ENCODE assay signal across 8 cellular contexts in the genomic region with DNA sequence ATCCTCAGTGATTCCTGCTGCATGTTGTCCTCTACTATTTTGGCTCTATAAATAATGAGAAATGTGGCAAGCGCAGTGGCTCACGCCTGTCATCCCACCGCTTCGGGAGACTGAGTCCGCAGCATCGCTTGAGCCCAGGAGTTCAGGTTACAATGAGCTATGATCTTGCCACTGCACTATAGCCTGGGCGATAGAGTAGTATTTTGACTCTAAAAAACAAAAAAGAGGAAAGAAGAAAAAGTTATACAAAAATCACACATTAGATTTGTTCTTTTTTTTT. TPM values are rescaled to one million over a fixed set of nuclear protein-coding genes. Genes with fewer than 3 reads are reported as not detected.
DNase-seq lines count a peak whose midpoint lies in the region; ATAC-seq and TF ChIP-seq lines count a peak whose summit lies in the region.

No MANE protein-coding gene starts in this region.

- H3K4me1 ChIP-seq in HAP-1, result peaks cover 10% of the 10 kb centered on the region

- peaks cover 11% of the 10 kb centered on the region for H3K36me3 Mint-ChIP-seq in WTC11
- H3K36me3 Mint-ChIP-seq in glutamatergic neuron (ENCODE audit: unreplicated experiment), result no peaks in the 10 kb centered on the region

- H3K4me1 Mint-ChIP-seq in WTC11 (peaks cover 35% of the 10 kb centered on the region), glutamatergic neuron (ENCODE audit: low read depth, unreplicated experiment) (peaks cover 16% of the 10 kb centered on the region)

- H3K27me3 ChIP-seq in HAP-1 (ENCODE audit: low read depth), result no peaks in the 10 kb centered on the region

- POLR2A ChIA-PET in WTC11 (lab: Charles Lee), result interaction anchor here (0.6 to 1.7 kb wide), 4 partner anchors 18 to 948 kb away, joined by 3 to 8 read pairs (median 6); a partner anchor contains a TSS

- TF ChIP-seq CTCF in WTC11 (IDR thresholded peaks at IDR 0.05) (no peak), glutamatergic neuron (IDR thresholded peaks at IDR 0.05; ENCODE audit: partially characterized antibody, unreplicated experiment) (no peak)

- peak overlapping the region; percentile 52 to 91 (median 81) for H3K27ac ChIP-seq in skin epidermis

- H3K27me3 Mint-ChIP-seq in WTC11 (ENCODE audit: low read depth) (no peaks in the 10 kb centered on the region), glutamatergic neuron (ENCODE audit: unreplicated experiment) (peaks cover 4% of the 10 kb centered on the region)

- in situ Hi-C loops in HAP-1 (cut with MboI; ENCODE audit: low sequenced_read_pairs) (no loop called here), G401 (cut with HindIII; ENCODE audit: low sequenced_read_pairs) (no loop called here)

- no peak for ATAC-seq in WTC11
- no peak for ATAC-seq in GM19455 (IDR thresholded peaks at IDR 0.05; ENCODE audit: unreplicated experiment)

- H3K9me3 Mint-ChIP-seq in WTC11 (peaks cover 14% of the 10 kb centered on the region), glutamatergic neuron (ENCODE audit: unreplicated experiment) (peaks cover 5% of the 10 kb centered on the region)

- CTCF ChIA-PET in WTC11 (lab: Charles Lee), result interaction anchor here (1.1 to 2.6 kb wide), 8 partner anchors 18 to 56 kb away, joined by 3 to 29 read pairs (median 16); a partner anchor contains a TSS

- no peaks in the 10 kb centered on the region for H3K9me3 ChIP-seq in HAP-1

- H3K36me3 ChIP-seq in HAP-1 (replicated peaks), result peaks cover 14% of the 10 kb centered on the region

- DNase-seq in HAP-1 (ENCODE audit: low spot score in 2 of 2), result no peak
- DNase-seq in WTC11 (ENCODE audit: low spot score), result no peak
- no peak for DNase-seq in glutamatergic neuron
- no peak for DNase-seq in iPS-NIHi7 (ENCODE audit: extremely low spot score)
- no peak for DNase-seq in G401 (ENCODE audit: low spot score)
- no peak for DNase-seq in NCI-H1694 treated with DMSO at 0.1 percent for 48 hours (lab: John Stamatoyannopoulos, UW)

- H3K4me3 ChIP-seq in HAP-1 (peak overlapping the region; percentile 86), skin epidermis (peak overlapping the region; percentile 67 to 88 (median 80))

- peak overlapping the region; percentile 98 for H3K27ac Mint-ChIP-seq in WTC11
- H3K27ac Mint-ChIP-seq in glutamatergic neuron (ENCODE audit: unreplicated experiment), result peak overlapping the region; percentile 0

- H3K4me3 Mint-ChIP-seq in WTC11 (peak overlapping the region; percentile 99), glutamatergic neuron (ENCODE audit: unreplicated experiment) (peak overlapping the region; percentile 99)

TF ChIP-seq in WTC11, 78 proteins besides CTCF, POLR2A, EP300 and RAD21:
- TF ChIP-seq FOXP1 (CRISPR knock-in tag; IDR thresholded peaks at IDR 0.05; ENCODE audit: borderline replicate concordance), result no peak
- TF ChIP-seq, protein P1, sequence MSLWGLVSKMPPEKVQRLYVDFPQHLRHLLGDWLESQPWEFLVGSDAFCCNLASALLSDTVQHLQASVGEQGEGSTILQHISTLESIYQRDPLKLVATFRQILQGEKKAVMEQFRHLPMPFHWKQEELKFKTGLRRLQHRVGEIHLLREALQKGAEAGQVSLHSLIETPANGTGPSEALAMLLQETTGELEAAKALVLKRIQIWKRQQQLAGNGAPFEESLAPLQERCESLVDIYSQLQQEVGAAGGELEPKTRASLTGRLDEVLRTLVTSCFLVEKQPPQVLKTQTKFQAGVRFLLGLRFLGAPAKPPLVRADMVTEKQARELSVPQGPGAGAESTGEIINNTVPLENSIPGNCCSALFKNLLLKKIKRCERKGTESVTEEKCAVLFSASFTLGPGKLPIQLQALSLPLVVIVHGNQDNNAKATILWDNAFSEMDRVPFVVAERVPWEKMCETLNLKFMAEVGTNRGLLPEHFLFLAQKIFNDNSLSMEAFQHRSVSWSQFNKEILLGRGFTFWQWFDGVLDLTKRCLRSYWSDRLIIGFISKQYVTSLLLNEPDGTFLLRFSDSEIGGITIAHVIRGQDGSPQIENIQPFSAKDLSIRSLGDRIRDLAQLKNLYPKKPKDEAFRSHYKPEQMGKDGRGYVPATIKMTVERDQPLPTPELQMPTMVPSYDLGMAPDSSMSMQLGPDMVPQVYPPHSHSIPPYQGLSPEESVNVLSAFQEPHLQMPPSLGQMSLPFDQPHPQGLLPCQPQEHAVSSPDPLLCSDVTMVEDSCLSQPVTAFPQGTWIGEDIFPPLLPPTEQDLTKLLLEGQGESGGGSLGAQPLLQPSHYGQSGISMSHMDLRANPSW (CRISPR knock-in tag; conservative IDR thresholded peaks at IDR 0.05; ENCODE audit: low read depth), result no peak
- TF ChIP-seq, protein P2, sequence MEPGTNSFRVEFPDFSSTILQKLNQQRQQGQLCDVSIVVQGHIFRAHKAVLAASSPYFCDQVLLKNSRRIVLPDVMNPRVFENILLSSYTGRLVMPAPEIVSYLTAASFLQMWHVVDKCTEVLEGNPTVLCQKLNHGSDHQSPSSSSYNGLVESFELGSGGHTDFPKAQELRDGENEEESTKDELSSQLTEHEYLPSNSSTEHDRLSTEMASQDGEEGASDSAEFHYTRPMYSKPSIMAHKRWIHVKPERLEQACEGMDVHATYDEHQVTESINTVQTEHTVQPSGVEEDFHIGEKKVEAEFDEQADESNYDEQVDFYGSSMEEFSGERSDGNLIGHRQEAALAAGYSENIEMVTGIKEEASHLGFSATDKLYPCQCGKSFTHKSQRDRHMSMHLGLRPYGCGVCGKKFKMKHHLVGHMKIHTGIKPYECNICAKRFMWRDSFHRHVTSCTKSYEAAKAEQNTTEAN (CRISPR knock-in tag; IDR thresholded peaks at IDR 0.05), result no peak
- TF ChIP-seq ZNF671 (CRISPR knock-in tag; IDR thresholded peaks at IDR 0.05), result no peak
- TF ChIP-seq, protein P3, sequence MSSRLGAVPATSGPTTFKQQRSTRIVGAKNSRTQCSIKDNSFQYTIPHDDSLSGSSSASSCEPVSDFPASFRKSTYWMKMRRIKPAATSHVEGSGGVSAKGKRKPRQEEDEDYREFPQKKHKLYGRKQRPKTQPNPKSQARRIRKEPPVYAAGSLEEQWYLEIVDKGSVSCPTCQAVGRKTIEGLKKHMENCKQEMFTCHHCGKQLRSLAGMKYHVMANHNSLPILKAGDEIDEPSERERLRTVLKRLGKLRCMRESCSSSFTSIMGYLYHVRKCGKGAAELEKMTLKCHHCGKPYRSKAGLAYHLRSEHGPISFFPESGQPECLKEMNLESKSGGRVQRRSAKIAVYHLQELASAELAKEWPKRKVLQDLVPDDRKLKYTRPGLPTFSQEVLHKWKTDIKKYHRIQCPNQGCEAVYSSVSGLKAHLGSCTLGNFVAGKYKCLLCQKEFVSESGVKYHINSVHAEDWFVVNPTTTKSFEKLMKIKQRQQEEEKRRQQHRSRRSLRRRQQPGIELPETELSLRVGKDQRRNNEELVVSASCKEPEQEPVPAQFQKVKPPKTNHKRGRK (CRISPR knock-in tag; IDR thresholded peaks at IDR 0.05; ENCODE audit: borderline replicate concordance), result no peak

RNA-seq across cellular contexts. Expression of a gene that starts 0.8 kb away (rescaled TPM):
- total RNA-seq in WTC11 (2021) (17.9 to 29.1 TPM (median 19.7 TPM) in 3 replicates), glutamatergic neuron (ENCODE audit: unreplicated experiment) (66.0 TPM)
- 7.3 and 11.9 TPM in 2 replicates for total RNA-seq in G401 (2014; rRNA removed; shearing (Covaris generic))

RNA-seq across cellular contexts. Expression of a gene that starts 19.7 kb away (rescaled TPM):
- total RNA-seq in WTC11 (2021), result 112 to 129 TPM (median 115 TPM) in 3 replicates
- 31.6 TPM for total RNA-seq in glutamatergic neuron (ENCODE audit: unreplicated experiment)
- 97.2 and 127 TPM in 2 replicates for total RNA-seq in G401 (2014; rRNA removed; shearing (Covaris generic))

RNA-seq across cellular contexts. Expression of a gene that starts 39.8 kb away (rescaled TPM):
- 6.9 to 12.4 TPM (median 8.7 TPM) in 3 replicates for total RNA-seq in WTC11 (2021)
- total RNA-seq in glutamatergic neuron (ENCODE audit: unreplicated experiment), result 4.0 TPM
- 1.8 and 2.0 TPM in 2 replicates for total RNA-seq in G401 (2014; rRNA removed; shearing (Covaris generic))

RNA-seq across cellular contexts. Expression of a gene that starts 48.8 kb away (rescaled TPM):
- total RNA-seq in WTC11 (2021), result 2.3 to 3.8 TPM (median 2.6 TPM) in 3 replicates
- not detected for total RNA-seq in glutamatergic neuron (ENCODE audit: unreplicated experiment)
- total RNA-seq in G401 (2014; rRNA removed; shearing (Covaris generic)), result not detected in 2 replicates

RNA-seq across cellular contexts. Expression of a gene that starts 54.7 kb away (rescaled TPM):
- total RNA-seq in WTC11 (2021) (5.9 to 7.9 TPM (median 6.5 TPM) in 3 replicates), glutamatergic neuron (ENCODE audit: unreplicated experiment) (10.8 TPM)
- total RNA-seq in G401 (2014; rRNA removed; shearing (Covaris generic)), result 0.07 and 2.0 TPM in 2 replicates
